ENCODE assay signal across 27 cellular contexts in genomic region chr2:15623481-15623796, GRCh38. TPM values are rescaled to one million over a fixed set of nuclear protein-coding genes. Genes with fewer than 3 reads are reported as not detected.
DNase-seq lines count a peak whose midpoint lies in the region; FAIRE-seq and TF ChIP-seq lines count a peak whose summit lies in the region.
"Had no signal": no experiment of that assay in that cellular context is flagged by ENCODE, and none has a peak within 500 bp of the region (broad histone marks: within the 10 kb centered on the region; RNA-seq: fewer than 3 reads in every experiment).

No MANE protein-coding gene starts in this region.

- DNase-seq in GM12892 (ENCODE audit: insufficient read length) (no peak), SK-N-DZ (ENCODE audit: low spot score) (peak; percentile 90), OCI-M2 (lab: John Stamatoyannopoulos, UW; ENCODE audit: unreplicated experiment) (no peak), UCSD-AML1 (lab: John Stamatoyannopoulos, UW; ENCODE audit: unreplicated experiment) (no peak)
- DNase-seq: 8988T; ACHN; AML-193; BE2C; C1 segment of cervical spinal cord; Caco-2; Calu3; CD4-positive, alpha-beta memory T cell; CD4-positive, alpha-beta T cell; CD4-positive, CD25-positive, alpha-beta regulatory T cell; CD8-positive, alpha-beta memory T cell; CD8-positive, alpha-beta T cell; COR-L47; DMS 273 treated with DMSO at 0.1 percent for 48 hours; DMS153; DMS53; DMS79; DMS79 treated with DMSO at 0.1 percent for 48 hours; DND-41; EL had no signal

- no peak for TF ChIP-seq POLR2A in GM12892 (IDR thresholded peaks at IDR 0.05; ENCODE audit: low read depth, low read length)

- FAIRE-seq in GM12892 (lab: Jason Lieb, UNC), result peak; percentile 61
- FAIRE-seq: A204.1, A549, D721Med had no signal

RNA-seq across cellular contexts. Expression of gene DDX1, which starts 31.8 kb away (rescaled TPM):
- 81.9 TPM for polyA plus RNA-seq in GM12892 (2012; ENCODE audit: missing spikeins)
- polyA plus RNA-seq in SK-N-DZ (2014; cell fraction: cytosol; rRNA removed), result 5,002 and 5,638 TPM in 2 replicates
- 4,616 and 5,818 TPM in 2 replicates for polyA plus RNA-seq in SK-N-DZ (2014; cell fraction: nucleus; rRNA removed)
